ENCODE assay signal across 8 cellular contexts in genomic region chr12:13097526-13097925, GRCh38. TPM values are rescaled to one million over a fixed set of nuclear protein-coding genes. Genes with fewer than 3 reads are reported as not detected.
DNase-seq lines count a peak whose midpoint lies in the region; ATAC-seq and TF ChIP-seq lines count a peak whose summit lies in the region.

No MANE protein-coding gene starts in this region.

- H3K79me2 ChIP-seq in OCI-LY3 (ENCODE audit: low read length): no peaks in the 10 kb centered on the region
- H3K79me2 ChIP-seq in trophoblast cell (ENCODE audit: control insufficient read depth, insufficient read depth, low read length, poor library complexity): peaks cover 3% of the 10 kb centered on the region

- H3K27ac ChIP-seq in OCI-LY3 (ENCODE audit: low read length) (no peak overlapping the region), epithelial cell of prostate (peak overlapping the region; percentile 100), trophoblast cell (ENCODE audit: low read depth, low read length) (no peak overlapping the region)

- peak overlapping the region; percentile 69 for H4K8ac ChIP-seq in trophoblast cell (ENCODE audit: low read depth, low read length)

- H2BK5ac ChIP-seq in trophoblast cell (ENCODE audit: low read depth, low read length, poor library complexity): no peak overlapping the region

- no peak overlapping the region for H3K23ac ChIP-seq in trophoblast cell (ENCODE audit: low read length)

- H3K4me2 ChIP-seq in OCI-LY3 (ENCODE audit: low read length) (peak overlapping the region; percentile 98), trophoblast cell (ENCODE audit: low read length) (peak overlapping the region; percentile 11)

- H2AFZ ChIP-seq in OCI-LY3 (ENCODE audit: low read depth, low read length): peak overlapping the region; percentile 93
- H2AFZ ChIP-seq in trophoblast cell (ENCODE audit: insufficient read depth, low read length, poor library complexity): no peak overlapping the region

- H3K4me3 ChIP-seq in Caco-2 (ENCODE audit: low read depth, low read length) (peak overlapping the region; percentile 0; the same call in 1 of the 2 replicates), OCI-LY3 (ENCODE audit: low read length) (peak overlapping the region; percentile 80), trophoblast cell (ENCODE audit: low read depth, low read length) (no peak overlapping the region)

- POLR2A ChIA-PET in Caco-2 (lab: Charles Lee): no interaction called here

- H3K36me3 ChIP-seq in Caco-2 (ENCODE audit: control insufficient read depth, insufficient read depth, low read length) (no peaks in the 10 kb centered on the region), OCI-LY3 (replicated peaks; ENCODE audit: low read depth, low read length) (no peaks in the 10 kb centered on the region), trophoblast cell (ENCODE audit: control insufficient read depth in 1 of 2, insufficient read depth in 2 of 2, low read length in 2 of 2) (no peaks in the 10 kb centered on the region)

- H3K4me1 Mint-ChIP-seq in Caco-2 (ENCODE audit: low read depth, unreplicated experiment): peaks cover 40% of the 10 kb centered on the region

- peak overlapping the region; percentile 81 for H3K27ac Mint-ChIP-seq in Caco-2 (ENCODE audit: unreplicated experiment)

- TF ChIP-seq CTCF in Caco-2 (IDR thresholded peaks at IDR 0.05; ENCODE audit: insufficient read depth in 1 of 2, low read depth in 1 of 2, low read length in 1 of 2, severe bottlenecking in 1 of 2, unreplicated experiment in 1 of 2) (no peak), OCI-LY3 (IDR thresholded peaks at IDR 0.05; ENCODE audit: low read depth, low read length) (no peak)

- H3K4ac ChIP-seq in trophoblast cell (ENCODE audit: low read depth, low read length): no peak overlapping the region

- no peak for DNase-seq in Caco-2
- DNase-seq in epithelial cell of prostate (ENCODE audit: low read depth, low spot score): no peak
- peak in 1 of 2 donors; percentile 16 for DNase-seq in trophoblast cell
- no peak for DNase-seq in activated gamma-delta T cell (lab: John Stamatoyannopoulos, UW)
- no peak for DNase-seq in NCI-H510A (lab: John Stamatoyannopoulos, UW)

- WGBS in trophoblast cell (ENCODE audit: extremely low coverage, insufficient coverage, insufficient read length): no CpG with 5 or more reads among the region's 6 CpGs

- no TSS peak for BruUV-seq in Caco-2 (replicated peaks; lab: Mats Ljungman, UMichigan)

- H3K9me3 ChIP-seq in Caco-2 (no peaks in the 10 kb centered on the region), OCI-LY3 (ENCODE audit: insufficient read depth, low read length) (no peaks in the 10 kb centered on the region), trophoblast cell (ENCODE audit: insufficient read depth, low read depth, low read length) (no peaks in the 10 kb centered on the region)

- H3K18ac ChIP-seq in trophoblast cell (ENCODE audit: low read length): no peak overlapping the region

- intact Hi-C loops in Caco-2 (cut with micrococcal nuclease; ENCODE audit: unreplicated experiment): loop anchor here (5.0 kb wide), 1 partner anchor 75 kb away; no protein-coding TSS in a partner anchor

- peak overlapping the region; percentile 47 for H3K9ac ChIP-seq in OCI-LY3 (ENCODE audit: low read length)
- H3K9ac ChIP-seq in trophoblast cell (ENCODE audit: low read length): no peak overlapping the region

- H4K20me1 ChIP-seq in OCI-LY3 (ENCODE audit: insufficient read depth, low read length): peaks cover 13% of the 10 kb centered on the region

- no peaks in the 10 kb centered on the region for H3K27me3 Mint-ChIP-seq in Caco-2 (ENCODE audit: insufficient read depth, unreplicated experiment)

- H3K4me1 ChIP-seq in Caco-2: peaks cover 46% of the 10 kb centered on the region
- H3K4me1 ChIP-seq in OCI-LY3 (ENCODE audit: low read length): peaks cover 46% of the 10 kb centered on the region
- H3K4me1 ChIP-seq in trophoblast cell (ENCODE audit: control insufficient read depth in 1 of 2, insufficient read depth in 2 of 2, low read length in 2 of 2): peaks cover 20 to 35% of the 10 kb centered on the region in 2 experiments

- peaks cover 6% of the 10 kb centered on the region for H3K36me3 Mint-ChIP-seq in Caco-2 (ENCODE audit: insufficient read depth, unreplicated experiment)

- peak overlapping the region; percentile 62 for H3K4me3 Mint-ChIP-seq in Caco-2 (ENCODE audit: unreplicated experiment)

- H2BK120ac ChIP-seq in trophoblast cell (ENCODE audit: insufficient read depth, low read length, poor library complexity): no peak overlapping the region

- H2BK12ac ChIP-seq in trophoblast cell (ENCODE audit: low read length): peak overlapping the region; percentile 50

- H3K9me3 Mint-ChIP-seq in Caco-2 (ENCODE audit: unreplicated experiment): no peaks in the 10 kb centered on the region

- ATAC-seq in GM21526 (IDR thresholded peaks at IDR 0.05; ENCODE audit: low FRiP score, unreplicated experiment): no peak
- no peak for ATAC-seq in GM18868 (IDR thresholded peaks at IDR 0.05; ENCODE audit: unreplicated experiment)

- H4K12ac ChIP-seq in trophoblast cell (ENCODE audit: low read depth, low read length): no peak overlapping the region

- H3K27me3 ChIP-seq in Caco-2 (replicated peaks; ENCODE audit: control insufficient read depth, insufficient read depth, low read length) (no peaks in the 10 kb centered on the region), OCI-LY3 (ENCODE audit: low read depth, low read length) (peaks cover 64% of the 10 kb centered on the region), trophoblast cell (ENCODE audit: insufficient read depth, low read length) (no peaks in the 10 kb centered on the region)

- H4K91ac ChIP-seq in trophoblast cell (ENCODE audit: low read depth, low read length): no peak overlapping the region

- H2AK5ac ChIP-seq in trophoblast cell (ENCODE audit: low read length): no peak overlapping the region

- no peak overlapping the region for H3K14ac ChIP-seq in trophoblast cell (ENCODE audit: low read length)

- CTCF ChIA-PET in Caco-2 (lab: Charles Lee): interaction anchor here (0.7 to 6.0 kb wide), 3 partner anchors 98 to 192 kb away, joined by 3 to 68 read pairs (median 3); no protein-coding TSS in a partner anchor

- H3K79me1 ChIP-seq in trophoblast cell (ENCODE audit: low read length): peaks cover 34% of the 10 kb centered on the region

RNA-seq across cellular contexts. Expression of gene GSG1, which starts 5.9 kb away (rescaled TPM):
- not detected in 2 replicates for total RNA-seq in Caco-2 (2022)
- polyA plus RNA-seq in trophoblast cell (2013): 0.03 TPM in 1 of 2 replicates, not detected in the other

RNA-seq across cellular contexts. Expression of gene FAM234B, which starts 53.3 kb away (rescaled TPM):
- total RNA-seq in Caco-2 (2022): 11.2 and 11.4 TPM in 2 replicates
- 2.9 and 3.1 TPM in 2 replicates for polyA plus RNA-seq in trophoblast cell (2013)
